Comparison of ENCODE assay signal across 19 cellular contexts in genomic region chr5:6260846-6261245, GRCh38.
"Had no signal": no experiment of that assay in that cellular context is flagged by ENCODE, and none has a peak within 500 bp of the region (broad histone marks: within the 10 kb centered on the region; RNA-seq: fewer than 3 reads in every experiment).

No MANE protein-coding gene starts in this region.

- H3K27me3 Mint-ChIP-seq: dendritic cell treated with granulocyte-macrophage colony-stimulating factor and Interleukin-4, amounts not matched to agents 40 ng/mL and 50 ng/mL, for 4 days had no signal

- DNase-seq: activated CD4-positive, alpha-beta T cell treated with anti-CD3 and anti-CD28 coated beads for 4 hours; activated CD4-positive, CD25-positive, alpha-beta regulatory T cell; activated CD8-positive, alpha-beta T cell treated with anti-CD3 and anti-CD28 coated beads, Interleukin-2, amount 10 ng/mL, durations not matched to agents 7 days and 5 days; activated naive CD4-positive, alpha-beta T cell treated with Interleukin-2 at 50 U/mL for 16 hours; activated T-cell treated with anti-CD3 and anti-CD28 coated beads, Interleukin-2, amount 50 U/mL, for 1 hour; effector CD8-positive, alpha-beta T cell; heart right ventricle; left ventricle myocardium inferior; midbrain; natural killer cell; retina; sigmoid colon; spleen; stimulated activated CD4-positive, alpha-beta T cell treated with anti-CD3 and anti-CD28 coated beads, Interleukin-4, amount 100 ng/mL, for 4 hours; stimulated activated naive CD8-positive, alpha-beta T cell treated with anti-CD3 and anti-CD28 coated beads, Interleukin-15, Interleukin-2, amounts not matched to agents 100 U/mL and 50 U/mL, for 24 hours; T-helper 9 cell; upper lobe of left lung had no signal

- H3K4me1 ChIP-seq: heart right ventricle, left ventricle myocardium inferior, spleen, upper lobe of left lung had no signal

- H3K4me3 ChIP-seq: heart right ventricle, left ventricle myocardium inferior, sigmoid colon, spleen, upper lobe of left lung had no signal

- H3K4me1 Mint-ChIP-seq: activated T-helper 17 cell treated with anti-CD3 and anti-CD28 coated beads, Interleukin-2, amount 50 U/mL, for 72 hours; natural killer cell had no signal

- H3K27me3 ChIP-seq: heart right ventricle, sigmoid colon, spleen, upper lobe of left lung had no signal

- ATAC-seq: activated CD8-positive, alpha-beta T cell treated with anti-CD3 and anti-CD28 coated beads, Interleukin-2, amount 10 ng/mL, durations not matched to agents 7 days and 5 days; natural killer cell had no signal

- H3K9me3 Mint-ChIP-seq: activated T-helper 17 cell treated with anti-CD3 and anti-CD28 coated beads, Interleukin-2, amount 50 U/mL, for 72 hours had no signal

- H3K27ac ChIP-seq: heart right ventricle, left ventricle myocardium inferior, sigmoid colon, spleen, upper lobe of left lung had no signal

- H3K36me3 Mint-ChIP-seq: natural killer cell had no signal

- H3K4me3 Mint-ChIP-seq: activated CD8-positive, alpha-beta T cell treated with anti-CD3 and anti-CD28 coated beads, Interleukin-2, amount 10 ng/mL, durations not matched to agents 7 days and 5 days; activated T-helper 17 cell treated with anti-CD3 and anti-CD28 coated beads, Interleukin-2, amount 50 U/mL, for 72 hours; dendritic cell treated with granulocyte-macrophage colony-stimulating factor and Interleukin-4, amounts not matched to agents 40 ng/mL and 50 ng/mL, for 4 days; natural killer cell had no signal

- H3K36me3 ChIP-seq: heart right ventricle, left ventricle myocardium inferior, sigmoid colon, spleen, upper lobe of left lung had no signal

- H3K9me3 ChIP-seq: left ventricle myocardium inferior, sigmoid colon, upper lobe of left lung had no signal

- H3K27ac Mint-ChIP-seq: activated CD8-positive, alpha-beta T cell treated with anti-CD3 and anti-CD28 coated beads, Interleukin-2, amount 10 ng/mL, durations not matched to agents 7 days and 5 days; activated T-helper 17 cell treated with anti-CD3 and anti-CD28 coated beads, Interleukin-2, amount 50 U/mL, for 72 hours; dendritic cell treated with granulocyte-macrophage colony-stimulating factor and Interleukin-4, amounts not matched to agents 40 ng/mL and 50 ng/mL, for 4 days; natural killer cell had no signal
